In genomic region chr4:173257732-173258717, GRCh38 we compare ENCODE assay signal across 8 cellular contexts.
DNase-seq lines count a peak whose midpoint lies in the region; ATAC-seq, FAIRE-seq and TF ChIP-seq lines count a peak whose summit lies in the region.

No MANE protein-coding gene starts in this region.

- no peak for FAIRE-seq in urothelium cell line (lab: Jason Lieb, UNC)

- ATAC-seq in GM19467 (IDR thresholded peaks at IDR 0.05; ENCODE audit: unreplicated experiment) (peak; percentile 78), HG03565 (IDR thresholded peaks at IDR 0.05; ENCODE audit: unreplicated experiment) (peak; percentile 75), omental fat pad (ENCODE audit: low FRiP score) (peak; percentile 84)

- no peak overlapping the region for H3K4me3 ChIP-seq in fibroblast of pulmonary artery (replicated peaks; ENCODE audit: low read depth, low read length)

- TF ChIP-seq CTCF in fibroblast of pulmonary artery (IDR thresholded peaks at IDR 0.05; ENCODE audit: low read length, missing control alignments): peak; percentile 94
- TF ChIP-seq CTCF in omental fat pad (IDR thresholded peaks at IDR 0.05): peak in 1 of 3 donors; percentile 16

- peak; percentile 75 for DNase-seq in DMS53 (lab: John Stamatoyannopoulos, UW)
- peak; percentile 89 for DNase-seq in OCI-M1 (lab: John Stamatoyannopoulos, UW)
- peak; percentile 51 to 59 for DNase-seq in activated T-cell treated with anti-CD3 and anti-CD28 coated beads, Interleukin-2, amount 50 U/mL, for 48 hours
- peak; percentile 83 for DNase-seq in fibroblast of pulmonary artery (ENCODE audit: low read depth)
- DNase-seq in omental fat pad (ENCODE audit: low spot score): no peak
- peak; percentile 23 for DNase-seq in urothelium cell line (ENCODE audit: low spot score)
